1 cellular context compared by ENCODE assay signal in the genomic region with DNA sequence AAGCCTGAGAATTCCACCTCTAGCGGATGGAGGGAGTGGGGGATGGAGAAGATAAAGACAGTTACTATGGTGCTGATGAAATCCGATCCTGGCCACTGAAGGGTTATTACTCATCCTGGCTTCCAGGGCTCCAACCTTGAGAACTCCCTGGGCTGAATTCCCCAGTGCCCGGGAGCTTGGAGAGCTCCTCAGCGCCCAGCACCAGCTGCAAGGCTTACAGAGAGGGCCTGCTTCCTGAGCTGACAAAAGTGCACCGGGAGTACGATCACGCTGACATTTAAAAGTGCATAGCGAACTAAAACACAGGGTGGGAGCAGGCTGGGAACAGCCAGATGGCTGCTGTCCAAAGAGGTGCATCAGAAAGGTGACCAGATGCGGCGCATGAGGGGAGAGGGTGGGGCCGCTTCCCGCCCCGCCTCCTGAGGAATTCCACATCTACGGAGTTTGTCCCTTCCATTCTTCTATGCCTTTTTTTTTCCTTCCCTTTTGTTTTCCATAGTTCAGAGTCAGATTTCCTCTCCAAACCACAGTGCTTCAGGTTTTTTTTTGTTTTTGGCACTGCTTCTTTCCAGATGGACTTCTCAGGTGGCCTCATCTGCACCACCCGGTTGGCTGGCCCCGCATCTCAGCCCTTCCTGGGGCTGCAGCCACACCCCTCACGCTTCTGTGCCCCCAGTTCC.
TF ChIP-seq lines count a peak whose summit lies in the region.

No MANE protein-coding gene starts in this region.

TF ChIP-seq in HEK293, 187 proteins besides CTCF, POLR2A, EP300 and RAD21 (continued from another document and continues in another):
- no peak for TF ChIP-seq ZNF311 (tag by site-specific recombination; IDR thresholded peaks at IDR 0.05; ENCODE audit: borderline replicate concordance)
- TF ChIP-seq KLF16 (tag by site-specific recombination; IDR thresholded peaks at IDR 0.05) = no peak
- TF ChIP-seq, protein P1, sequence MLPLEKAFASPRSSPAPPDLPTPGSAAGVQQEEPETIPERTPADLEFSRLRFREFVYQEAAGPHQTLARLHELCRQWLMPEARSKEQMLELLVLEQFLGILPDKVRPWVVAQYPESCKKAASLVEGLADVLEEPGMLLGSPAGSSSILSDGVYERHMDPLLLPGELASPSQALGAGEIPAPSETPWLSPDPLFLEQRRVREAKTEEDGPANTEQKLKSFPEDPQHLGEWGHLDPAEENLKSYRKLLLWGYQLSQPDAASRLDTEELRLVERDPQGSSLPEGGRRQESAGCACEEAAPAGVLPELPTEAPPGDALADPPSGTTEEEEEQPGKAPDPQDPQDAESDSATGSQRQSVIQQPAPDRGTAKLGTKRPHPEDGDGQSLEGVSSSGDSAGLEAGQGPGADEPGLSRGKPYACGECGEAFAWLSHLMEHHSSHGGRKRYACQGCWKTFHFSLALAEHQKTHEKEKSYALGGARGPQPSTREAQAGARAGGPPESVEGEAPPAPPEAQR (tag by site-specific recombination; IDR thresholded peaks at IDR 0.05) = no peak
- TF ChIP-seq KLF1 (tag by site-specific recombination; IDR thresholded peaks at IDR 0.05) = peak; percentile 74
- TF ChIP-seq, protein P2, sequence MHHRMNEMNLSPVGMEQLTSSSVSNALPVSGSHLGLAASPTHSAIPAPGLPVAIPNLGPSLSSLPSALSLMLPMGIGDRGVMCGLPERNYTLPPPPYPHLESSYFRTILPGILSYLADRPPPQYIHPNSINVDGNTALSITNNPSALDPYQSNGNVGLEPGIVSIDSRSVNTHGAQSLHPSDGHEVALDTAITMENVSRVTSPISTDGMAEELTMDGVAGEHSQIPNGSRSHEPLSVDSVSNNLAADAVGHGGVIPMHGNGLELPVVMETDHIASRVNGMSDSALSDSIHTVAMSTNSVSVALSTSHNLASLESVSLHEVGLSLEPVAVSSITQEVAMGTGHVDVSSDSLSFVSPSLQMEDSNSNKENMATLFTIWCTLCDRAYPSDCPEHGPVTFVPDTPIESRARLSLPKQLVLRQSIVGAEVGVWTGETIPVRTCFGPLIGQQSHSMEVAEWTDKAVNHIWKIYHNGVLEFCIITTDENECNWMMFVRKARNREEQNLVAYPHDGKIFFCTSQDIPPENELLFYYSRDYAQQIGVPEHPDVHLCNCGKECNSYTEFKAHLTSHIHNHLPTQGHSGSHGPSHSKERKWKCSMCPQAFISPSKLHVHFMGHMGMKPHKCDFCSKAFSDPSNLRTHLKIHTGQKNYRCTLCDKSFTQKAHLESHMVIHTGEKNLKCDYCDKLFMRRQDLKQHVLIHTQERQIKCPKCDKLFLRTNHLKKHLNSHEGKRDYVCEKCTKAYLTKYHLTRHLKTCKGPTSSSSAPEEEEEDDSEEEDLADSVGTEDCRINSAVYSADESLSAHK (tag by site-specific recombination; IDR thresholded peaks at IDR 0.05) = no peak
- peak; percentile 75 for TF ChIP-seq GLIS1 (tag by site-specific recombination; IDR thresholded peaks at IDR 0.05)
- no peak for TF ChIP-seq ZNF266 (tag by site-specific recombination; IDR thresholded peaks at IDR 0.05; ENCODE audit: low read depth)
- TF ChIP-seq ZNF561 (tag by site-specific recombination; IDR thresholded peaks at IDR 0.05; ENCODE audit: borderline replicate concordance) = peak; percentile 62; the same call in 1 of the 2 replicates
- no peak for TF ChIP-seq ZFP69B (tag by site-specific recombination; IDR thresholded peaks at IDR 0.05)
- TF ChIP-seq ZNF121 (tag by site-specific recombination; IDR thresholded peaks at IDR 0.05) = no peak
- TF ChIP-seq MEIS1 (CRISPR knock-in tag; IDR thresholded peaks at IDR 0.05; ENCODE audit: borderline replicate concordance) = no peak
- no peak for TF ChIP-seq ZNF426 (tag by site-specific recombination; IDR thresholded peaks at IDR 0.05)
- TF ChIP-seq ZNF174 (tag by site-specific recombination; IDR thresholded peaks at IDR 0.05) = no peak
- TF ChIP-seq ZNF791 (tag by site-specific recombination; IDR thresholded peaks at IDR 0.05) = no peak
- TF ChIP-seq, protein P3, sequence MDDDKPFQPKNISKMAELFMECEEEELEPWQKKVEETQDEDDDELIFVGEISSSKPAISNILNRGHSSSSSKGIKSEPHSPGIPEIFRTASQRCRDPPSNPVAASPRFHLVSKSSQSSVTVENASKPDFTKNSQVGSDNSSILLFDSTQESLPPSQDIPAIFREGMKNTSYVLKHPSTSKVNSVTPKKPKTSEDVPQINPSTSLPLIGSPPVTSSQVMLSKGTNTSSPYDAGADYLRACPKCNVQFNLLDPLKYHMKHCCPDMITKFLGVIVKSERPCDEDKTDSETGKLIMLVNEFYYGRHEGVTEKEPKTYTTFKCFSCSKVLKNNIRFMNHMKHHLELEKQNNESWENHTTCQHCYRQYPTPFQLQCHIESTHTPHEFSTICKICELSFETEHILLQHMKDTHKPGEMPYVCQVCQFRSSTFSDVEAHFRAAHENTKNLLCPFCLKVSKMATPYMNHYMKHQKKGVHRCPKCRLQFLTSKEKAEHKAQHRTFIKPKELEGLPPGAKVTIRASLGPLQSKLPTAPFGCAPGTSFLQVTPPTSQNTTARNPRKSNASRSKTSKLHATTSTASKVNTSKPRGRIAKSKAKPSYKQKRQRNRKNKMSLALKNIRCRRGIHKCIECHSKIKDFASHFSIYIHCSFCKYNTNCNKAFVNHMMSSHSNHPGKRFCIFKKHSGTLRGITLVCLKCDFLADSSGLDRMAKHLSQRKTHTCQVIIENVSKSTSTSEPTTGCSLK (tag by site-specific recombination; IDR thresholded peaks at IDR 0.05) = no peak
- no peak for TF ChIP-seq ZNF654 (tag by site-specific recombination; IDR thresholded peaks at IDR 0.05; ENCODE audit: low read depth)
- TF ChIP-seq ZNF214 (tag by site-specific recombination; IDR thresholded peaks at IDR 0.05; ENCODE audit: borderline replicate concordance) = no peak
- peak; percentile 81 for TF ChIP-seq ZNF366 (tag by site-specific recombination; conservative IDR thresholded peaks at IDR 0.05)
- TF ChIP-seq KLF10 (tag by site-specific recombination; IDR thresholded peaks at IDR 0.05) = peak; percentile 41; the same call in 1 of the 2 replicates
- TF ChIP-seq ZNF555 (tag by site-specific recombination; conservative IDR thresholded peaks at IDR 0.05) = no peak
- TF ChIP-seq, protein P4, sequence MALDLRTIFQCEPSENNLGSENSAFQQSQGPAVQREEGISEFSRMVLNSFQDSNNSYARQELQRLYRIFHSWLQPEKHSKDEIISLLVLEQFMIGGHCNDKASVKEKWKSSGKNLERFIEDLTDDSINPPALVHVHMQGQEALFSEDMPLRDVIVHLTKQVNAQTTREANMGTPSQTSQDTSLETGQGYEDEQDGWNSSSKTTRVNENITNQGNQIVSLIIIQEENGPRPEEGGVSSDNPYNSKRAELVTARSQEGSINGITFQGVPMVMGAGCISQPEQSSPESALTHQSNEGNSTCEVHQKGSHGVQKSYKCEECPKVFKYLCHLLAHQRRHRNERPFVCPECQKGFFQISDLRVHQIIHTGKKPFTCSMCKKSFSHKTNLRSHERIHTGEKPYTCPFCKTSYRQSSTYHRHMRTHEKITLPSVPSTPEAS (tag by site-specific recombination; IDR thresholded peaks at IDR 0.05) = no peak
- TF ChIP-seq ZNF544 (tag by site-specific recombination; IDR thresholded peaks at IDR 0.05) = no peak
- TF ChIP-seq ZNF600 (tag by site-specific recombination; IDR thresholded peaks at IDR 0.05) = peak; percentile 85; the same call in 1 of the 2 replicates
- TF ChIP-seq, protein P5, sequence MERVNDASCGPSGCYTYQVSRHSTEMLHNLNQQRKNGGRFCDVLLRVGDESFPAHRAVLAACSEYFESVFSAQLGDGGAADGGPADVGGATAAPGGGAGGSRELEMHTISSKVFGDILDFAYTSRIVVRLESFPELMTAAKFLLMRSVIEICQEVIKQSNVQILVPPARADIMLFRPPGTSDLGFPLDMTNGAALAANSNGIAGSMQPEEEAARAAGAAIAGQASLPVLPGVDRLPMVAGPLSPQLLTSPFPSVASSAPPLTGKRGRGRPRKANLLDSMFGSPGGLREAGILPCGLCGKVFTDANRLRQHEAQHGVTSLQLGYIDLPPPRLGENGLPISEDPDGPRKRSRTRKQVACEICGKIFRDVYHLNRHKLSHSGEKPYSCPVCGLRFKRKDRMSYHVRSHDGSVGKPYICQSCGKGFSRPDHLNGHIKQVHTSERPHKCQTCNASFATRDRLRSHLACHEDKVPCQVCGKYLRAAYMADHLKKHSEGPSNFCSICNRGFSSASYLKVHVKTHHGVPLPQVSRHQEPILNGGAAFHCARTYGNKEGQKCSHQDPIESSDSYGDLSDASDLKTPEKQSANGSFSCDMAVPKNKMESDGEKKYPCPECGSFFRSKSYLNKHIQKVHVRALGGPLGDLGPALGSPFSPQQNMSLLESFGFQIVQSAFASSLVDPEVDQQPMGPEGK (tag by site-specific recombination; IDR thresholded peaks at IDR 0.05) = peak; percentile 51
- no peak for TF ChIP-seq ZNF843 (tag by site-specific recombination; IDR thresholded peaks at IDR 0.05)
- TF ChIP-seq, protein P6, sequence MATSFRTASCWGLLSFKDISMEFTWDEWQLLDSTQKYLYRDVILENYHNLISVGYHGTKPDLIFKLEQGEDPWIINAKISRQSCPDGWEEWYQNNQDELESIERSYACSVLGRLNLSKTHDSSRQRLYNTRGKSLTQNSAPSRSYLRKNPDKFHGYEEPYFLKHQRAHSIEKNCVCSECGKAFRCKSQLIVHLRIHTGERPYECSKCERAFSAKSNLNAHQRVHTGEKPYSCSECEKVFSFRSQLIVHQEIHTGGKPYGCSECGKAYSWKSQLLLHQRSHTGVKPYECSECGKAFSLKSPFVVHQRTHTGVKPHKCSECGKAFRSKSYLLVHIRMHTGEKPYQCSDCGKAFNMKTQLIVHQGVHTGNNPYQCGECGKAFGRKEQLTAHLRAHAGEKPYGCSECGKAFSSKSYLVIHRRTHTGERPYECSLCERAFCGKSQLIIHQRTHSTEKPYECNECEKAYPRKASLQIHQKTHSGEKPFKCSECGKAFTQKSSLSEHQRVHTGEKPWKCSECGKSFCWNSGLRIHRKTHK (tag by site-specific recombination; IDR thresholded peaks at IDR 0.05) = no peak
- TF ChIP-seq ZNF660 (tag by site-specific recombination; IDR thresholded peaks at IDR 0.05) = no peak; the same call in 1 of the 2 replicates
- no peak for TF ChIP-seq ZNF473 (tag by site-specific recombination; IDR thresholded peaks at IDR 0.05)
- no peak for TF ChIP-seq ZNF239 (tag by site-specific recombination; IDR thresholded peaks at IDR 0.05)
- no peak for TF ChIP-seq RBAK (tag by site-specific recombination; IDR thresholded peaks at IDR 0.05)
- TF ChIP-seq, protein P7, sequence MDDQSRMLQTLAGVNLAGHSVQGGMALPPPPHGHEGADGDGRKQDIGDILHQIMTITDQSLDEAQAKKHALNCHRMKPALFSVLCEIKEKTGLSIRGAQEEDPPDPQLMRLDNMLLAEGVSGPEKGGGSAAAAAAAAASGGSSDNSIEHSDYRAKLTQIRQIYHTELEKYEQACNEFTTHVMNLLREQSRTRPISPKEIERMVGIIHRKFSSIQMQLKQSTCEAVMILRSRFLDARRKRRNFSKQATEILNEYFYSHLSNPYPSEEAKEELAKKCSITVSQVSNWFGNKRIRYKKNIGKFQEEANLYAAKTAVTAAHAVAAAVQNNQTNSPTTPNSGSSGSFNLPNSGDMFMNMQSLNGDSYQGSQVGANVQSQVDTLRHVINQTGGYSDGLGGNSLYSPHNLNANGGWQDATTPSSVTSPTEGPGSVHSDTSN (CRISPR knock-in tag; IDR thresholded peaks at IDR 0.05) = no peak
- no peak for TF ChIP-seq ZNF155 (tag by site-specific recombination; IDR thresholded peaks at IDR 0.05)
- no peak for TF ChIP-seq ZNF354C (tag by site-specific recombination; IDR thresholded peaks at IDR 0.05; ENCODE audit: borderline replicate concordance, low read depth)
- no peak for TF ChIP-seq ZBTB1 (tag by site-specific recombination; IDR thresholded peaks at IDR 0.05)
- TF ChIP-seq, protein P8, sequence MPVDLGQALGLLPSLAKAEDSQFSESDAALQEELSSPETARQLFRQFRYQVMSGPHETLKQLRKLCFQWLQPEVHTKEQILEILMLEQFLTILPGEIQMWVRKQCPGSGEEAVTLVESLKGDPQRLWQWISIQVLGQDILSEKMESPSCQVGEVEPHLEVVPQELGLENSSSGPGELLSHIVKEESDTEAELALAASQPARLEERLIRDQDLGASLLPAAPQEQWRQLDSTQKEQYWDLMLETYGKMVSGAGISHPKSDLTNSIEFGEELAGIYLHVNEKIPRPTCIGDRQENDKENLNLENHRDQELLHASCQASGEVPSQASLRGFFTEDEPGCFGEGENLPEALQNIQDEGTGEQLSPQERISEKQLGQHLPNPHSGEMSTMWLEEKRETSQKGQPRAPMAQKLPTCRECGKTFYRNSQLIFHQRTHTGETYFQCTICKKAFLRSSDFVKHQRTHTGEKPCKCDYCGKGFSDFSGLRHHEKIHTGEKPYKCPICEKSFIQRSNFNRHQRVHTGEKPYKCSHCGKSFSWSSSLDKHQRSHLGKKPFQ (tag by site-specific recombination; IDR thresholded peaks at IDR 0.05) = no peak
- TF ChIP-seq ZNF184 (tag by site-specific recombination; IDR thresholded peaks at IDR 0.05) = no peak
- no peak for TF ChIP-seq ZNF701 (tag by site-specific recombination; IDR thresholded peaks at IDR 0.05)
- no peak for TF ChIP-seq ZNF157 (tag by site-specific recombination; IDR thresholded peaks at IDR 0.05)
- TF ChIP-seq ZNF558 (tag by site-specific recombination; IDR thresholded peaks at IDR 0.05) = peak; percentile 5; the same call in 1 of the 2 replicates
- TF ChIP-seq, protein P9, sequence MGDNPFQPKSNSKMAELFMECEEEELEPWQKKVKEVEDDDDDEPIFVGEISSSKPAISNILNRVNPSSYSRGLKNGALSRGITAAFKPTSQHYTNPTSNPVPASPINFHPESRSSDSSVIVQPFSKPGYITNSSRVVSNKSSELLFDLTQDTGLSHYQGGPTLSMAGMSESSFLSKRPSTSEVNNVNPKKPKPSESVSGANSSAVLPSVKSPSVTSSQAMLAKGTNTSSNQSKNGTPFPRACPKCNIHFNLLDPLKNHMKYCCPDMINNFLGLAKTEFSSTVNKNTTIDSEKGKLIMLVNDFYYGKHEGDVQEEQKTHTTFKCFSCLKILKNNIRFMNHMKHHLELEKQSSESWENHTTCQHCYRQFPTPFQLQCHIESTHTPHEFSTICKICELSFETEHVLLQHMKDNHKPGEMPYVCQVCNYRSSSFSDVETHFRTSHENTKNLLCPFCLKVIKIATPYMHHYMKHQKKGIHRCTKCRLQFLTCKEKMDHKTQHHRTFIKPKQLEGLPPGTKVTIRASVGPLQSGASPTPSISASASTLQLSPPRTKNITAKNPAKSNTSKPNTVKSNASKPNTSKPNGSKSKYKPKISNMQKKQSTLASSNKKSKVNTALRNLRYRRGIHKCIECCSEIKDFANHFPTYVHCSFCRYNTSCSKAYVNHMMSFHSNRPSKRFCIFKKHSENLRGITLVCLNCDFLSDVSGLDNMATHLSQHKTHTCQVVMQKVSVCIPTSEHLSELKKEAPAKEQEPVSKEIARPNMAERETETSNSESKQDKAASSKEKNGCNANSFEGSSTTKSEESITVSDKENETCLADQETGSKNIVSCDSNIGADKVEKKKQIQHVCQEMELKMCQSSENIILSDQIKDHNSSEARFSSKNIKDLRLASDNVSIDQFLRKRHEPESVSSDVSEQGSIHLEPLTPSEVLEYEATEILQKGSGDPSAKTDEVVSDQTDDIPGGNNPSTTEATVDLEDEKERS (tag by site-specific recombination; IDR thresholded peaks at IDR 0.05) = no peak
- TF ChIP-seq, protein P10, sequence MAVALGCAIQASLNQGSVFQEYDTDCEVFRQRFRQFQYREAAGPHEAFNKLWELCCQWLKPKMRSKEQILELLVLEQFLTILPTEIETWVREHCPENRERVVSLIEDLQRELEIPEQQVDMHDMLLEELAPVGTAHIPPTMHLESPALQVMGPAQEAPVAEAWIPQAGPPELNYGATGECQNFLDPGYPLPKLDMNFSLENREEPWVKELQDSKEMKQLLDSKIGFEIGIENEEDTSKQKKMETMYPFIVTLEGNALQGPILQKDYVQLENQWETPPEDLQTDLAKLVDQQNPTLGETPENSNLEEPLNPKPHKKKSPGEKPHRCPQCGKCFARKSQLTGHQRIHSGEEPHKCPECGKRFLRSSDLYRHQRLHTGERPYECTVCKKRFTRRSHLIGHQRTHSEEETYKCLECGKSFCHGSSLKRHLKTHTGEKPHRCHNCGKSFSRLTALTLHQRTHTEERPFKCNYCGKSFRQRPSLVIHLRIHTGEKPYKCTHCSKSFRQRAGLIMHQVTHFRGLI (tag by site-specific recombination; IDR thresholded peaks at IDR 0.05) = no peak
